Comparison of ENCODE assay signal across 30 cellular contexts in the genomic region with DNA sequence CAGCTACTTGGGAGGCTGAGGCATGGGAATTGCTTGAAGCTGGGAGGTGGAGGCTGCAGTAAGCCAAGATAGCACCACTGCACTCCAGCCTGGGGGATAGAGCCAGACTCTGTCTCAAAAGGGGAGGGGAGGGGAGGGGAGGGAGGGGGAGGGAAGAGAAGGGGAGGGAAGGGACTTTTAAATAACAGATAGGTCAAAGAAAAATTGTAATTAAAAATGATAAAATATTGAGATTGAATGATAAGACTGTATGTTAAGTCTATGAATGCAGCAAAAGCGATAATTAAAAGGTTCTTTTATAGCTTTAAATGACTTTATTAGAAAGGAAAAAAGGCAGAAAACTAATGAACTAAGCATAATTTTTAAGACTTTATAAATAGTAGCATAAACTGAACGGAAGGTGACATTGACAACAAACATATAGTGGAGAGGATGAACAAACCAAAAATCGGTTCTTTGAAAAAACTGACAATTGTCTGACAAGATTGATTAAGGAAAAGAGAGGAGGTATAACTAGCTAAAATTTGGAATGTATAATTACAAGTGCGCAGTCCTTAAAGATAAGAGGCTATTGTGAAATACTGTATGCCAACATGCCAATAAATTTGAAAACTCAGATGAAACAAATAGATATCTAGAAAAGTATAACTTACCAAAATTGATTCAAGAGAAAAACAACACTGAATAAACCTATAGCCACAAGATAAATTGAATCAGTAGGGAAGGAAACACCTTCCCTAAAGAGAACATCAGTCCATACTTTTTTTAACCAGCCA. TPM values are rescaled to one million over a fixed set of nuclear protein-coding genes. Genes with fewer than 3 reads are reported as not detected.
"Had no signal": no experiment of that assay in that cellular context is flagged by ENCODE, and none has a peak within 500 bp of the region (broad histone marks: within the 10 kb centered on the region; RNA-seq: fewer than 3 reads in every experiment).

No MANE protein-coding gene starts in this region.

- H3K9me3 ChIP-seq: ascending aorta, breast epithelium, colonic mucosa, heart left ventricle had no signal

- H3K36me3 ChIP-seq: ascending aorta, breast epithelium, cardiac muscle cell, colonic mucosa, heart left ventricle had no signal

- H3K4me3 Mint-ChIP-seq: activated CD8-positive, alpha-beta T cell treated with anti-CD3 and anti-CD28 coated beads for 36 hours; activated naive CD8-positive, alpha-beta T cell treated with anti-CD3 and anti-CD28 coated beads, Interleukin-2, amount 10 ng/mL, durations not matched to agents 7 days and 5 days; activated T-cell treated with anti-CD3 and anti-CD28 coated beads, Interleukin-2, amount 50 U/mL, for 4 hours; activated T-helper 17 cell treated with anti-CD3 and anti-CD28 coated beads, Interleukin-2, amount 50 U/mL, for 72 hours; brain; endodermal cell; T-helper 17 cell; T-helper 2 cell treated with Interferon-gamma antibody and Interleukin-4, amounts not matched to agents 5 μg/mL and 100 μg/mL, for 36 hours had no signal

- DNase-seq: activated CD4-positive, alpha-beta T cell treated with anti-CD3 and anti-CD28 coated beads for 48 hours; activated CD4-positive, alpha-beta T cell treated with anti-CD3 and anti-CD28 coated beads, Interleukin-2, amount 50 U/mL, for 1 hour; activated CD4-positive, alpha-beta T cell treated with anti-CD3 and anti-CD28 coated beads, Interleukin-2, amount 50 U/mL, for 48 hours; activated CD4-positive, CD25-positive, alpha-beta regulatory T cell; activated CD4-positive, CD25-positive, alpha-beta regulatory T cell treated with anti-CD3 and anti-CD28 coated beads, Interleukin-2, amount 50 U/mL, for 72 hours; activated CD8-positive, alpha-beta memory T cell treated with anti-CD3 and anti-CD28 coated beads for 24 hours; activated CD8-positive, alpha-beta T cell treated with anti-CD3 and anti-CD28 coated beads for 36 hours; activated effector memory CD4-positive, alpha-beta T cell treated with Interleukin-2 at 50 U/mL for 16 hours; activated gamma-delta T cell treated with Interleukin-2 at 50 U/mL for 16 hours; activated naive CD4-positive, alpha-beta T cell treated with anti-CD3 and anti-CD28 coated beads, Interleukin-2, amount 50 U/mL, for 16 hours; activated naive CD4-positive, alpha-beta T cell treated with Interleukin-2 at 50 U/mL for 16 hours; activated naive CD8-positive, alpha-beta T cell treated with anti-CD3 and anti-CD28 coated beads, Interleukin-2, amount 10 ng/mL, durations not matched to agents 7 days and 5 days; activated T-cell treated with anti-CD3 and anti-CD28 coated beads, Interleukin-2, amount 50 U/mL, for 4 hours; central memory CD4-positive, alpha-beta T cell; cerebellar nuclear complex; colonic mucosa; effector memory CD4-positive, alpha-beta T cell; endodermal cell; foreskin fibroblast; glutamatergic neuron; heart left ventricle; T-helper 1 cell; T-helper 17 cell had no signal

- H3K36me3 Mint-ChIP-seq: activated naive CD8-positive, alpha-beta T cell treated with anti-CD3 and anti-CD28 coated beads, Interleukin-2, amount 10 ng/mL, durations not matched to agents 7 days and 5 days; brain had no signal

- H3K27me3 ChIP-seq: ascending aorta, breast epithelium, cardiac muscle cell, colonic mucosa, heart left ventricle had no signal

- H3K4me1 ChIP-seq: ascending aorta, breast epithelium, colonic mucosa had no signal

- H3K4me3 ChIP-seq: ascending aorta, breast epithelium, cardiac muscle cell, colonic mucosa, heart left ventricle had no signal

- H3K4me1 Mint-ChIP-seq: endodermal cell had no signal

- H3K27ac ChIP-seq: ascending aorta, breast epithelium, cardiac muscle cell, colonic mucosa, heart left ventricle had no signal

- H3K27me3 Mint-ChIP-seq: activated CD8-positive, alpha-beta T cell treated with anti-CD3 and anti-CD28 coated beads for 36 hours; activated T-helper 17 cell treated with anti-CD3 and anti-CD28 coated beads, Interleukin-2, amount 50 U/mL, for 72 hours; T-helper 17 cell had no signal

- H3K27ac Mint-ChIP-seq: activated CD8-positive, alpha-beta T cell treated with anti-CD3 and anti-CD28 coated beads for 36 hours; activated naive CD8-positive, alpha-beta T cell treated with anti-CD3 and anti-CD28 coated beads, Interleukin-2, amount 10 ng/mL, durations not matched to agents 7 days and 5 days; activated T-helper 17 cell treated with anti-CD3 and anti-CD28 coated beads, Interleukin-2, amount 50 U/mL, for 72 hours; brain; endodermal cell; T-helper 17 cell; T-helper 2 cell treated with Interferon-gamma antibody and Interleukin-4, amounts not matched to agents 5 μg/mL and 100 μg/mL, for 36 hours had no signal

- ATAC-seq: activated CD8-positive, alpha-beta T cell treated with anti-CD3 and anti-CD28 coated beads for 36 hours; activated T-cell treated with anti-CD3 and anti-CD28 coated beads, Interleukin-2, amount 50 U/mL, for 4 hours; activated T-helper 17 cell treated with anti-CD3 and anti-CD28 coated beads, Interleukin-2, amount 50 U/mL, for 72 hours; esophagus mucosa; heart left ventricle; T-helper 17 cell had no signal

- H3K9me3 Mint-ChIP-seq: activated CD8-positive, alpha-beta T cell treated with anti-CD3 and anti-CD28 coated beads for 36 hours; activated naive CD8-positive, alpha-beta T cell treated with anti-CD3 and anti-CD28 coated beads, Interleukin-2, amount 10 ng/mL, durations not matched to agents 7 days and 5 days; activated T-cell treated with anti-CD3 and anti-CD28 coated beads, Interleukin-2, amount 50 U/mL, for 4 hours; activated T-helper 17 cell treated with anti-CD3 and anti-CD28 coated beads, Interleukin-2, amount 50 U/mL, for 72 hours; T-helper 2 cell treated with Interferon-gamma antibody and Interleukin-4, amounts not matched to agents 5 μg/mL and 100 μg/mL, for 36 hours had no signal

RNA-seq across cellular contexts. Expression of a gene that starts 8.4 kb away (rescaled TPM):
- total RNA-seq: activated CD8-positive, alpha-beta T cell treated with anti-CD3 and anti-CD28 coated beads for 36 hours had no signal
